Comparison of ENCODE assay signal across 8 cellular contexts in the genomic region with DNA sequence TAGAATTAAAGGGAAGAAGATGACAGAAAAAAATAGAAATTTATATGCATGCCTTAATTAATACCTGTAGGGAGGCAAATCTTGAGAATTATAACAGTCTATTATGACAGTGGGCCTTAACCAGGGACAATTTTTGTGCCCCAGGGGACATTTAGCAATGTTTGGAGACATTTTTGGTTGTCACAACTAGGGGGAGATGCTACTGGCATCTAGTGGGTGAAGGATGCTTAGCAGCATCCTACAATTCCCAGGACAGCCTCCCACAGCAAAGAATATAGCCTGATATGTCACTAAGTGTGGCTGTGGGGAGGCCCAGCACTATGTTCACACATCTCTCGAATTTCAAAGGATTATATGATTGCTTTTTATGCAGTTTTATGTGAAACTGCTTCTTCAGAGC. TPM values are rescaled to one million over a fixed set of nuclear protein-coding genes. Genes with fewer than 3 reads are reported as not detected.
DNase-seq lines count a peak whose midpoint lies in the region; ATAC-seq and TF ChIP-seq lines count a peak whose summit lies in the region.

No MANE protein-coding gene starts in this region.

- H3K36me3 ChIP-seq in KOPT-K1 (ENCODE audit: insufficient read depth, low read length) (no peaks in the 10 kb centered on the region), lower lobe of right lung (no peaks in the 10 kb centered on the region), aorta (ENCODE audit: control insufficient read depth in 1 of 2, insufficient read depth in 2 of 2, low read length in 1 of 2) (no peaks in the 10 kb centered on the region), esophagus squamous epithelium (no peaks in the 10 kb centered on the region)

- intact Hi-C loops in lower lobe of right lung (cut with DNase I) = no loop called here
- intact Hi-C loops in aorta (cut with DNase I) = no loop called here
- intact Hi-C loops in esophagus squamous epithelium (cut with DNase I) = no loop called here

- peaks cover 26% of the 10 kb centered on the region for H3K4me1 Mint-ChIP-seq in activated naive CD8-positive, alpha-beta T cell (ENCODE audit: low read depth)

- ATAC-seq in lower lobe of right lung (no peak), aorta (ENCODE audit: low FRiP score) (no peak)

- H3K27me3 ChIP-seq in lower lobe of right lung (ENCODE audit: low read depth) = no peaks in the 10 kb centered on the region
- no peaks in the 10 kb centered on the region for H3K27me3 ChIP-seq in aorta (ENCODE audit: control insufficient read depth in 1 of 2, insufficient read depth in 2 of 2, low read length in 1 of 2)
- H3K27me3 ChIP-seq in esophagus squamous epithelium = no peaks in the 10 kb centered on the region

- TF ChIP-seq POLR2A in esophagus squamous epithelium (IDR thresholded peaks at IDR 0.05) = no peak

- H3K27ac ChIP-seq in KOPT-K1 (ENCODE audit: low read depth, low read length, poor library complexity, severe bottlenecking) (peak overlapping the region; percentile 59), lower lobe of right lung (no peak overlapping the region), aorta (ENCODE audit: low read depth in 1 of 2, low read length in 2 of 2) (no peak overlapping the region), esophagus squamous epithelium (no peak overlapping the region)

- H3K9me3 ChIP-seq in KOPT-K1 (ENCODE audit: insufficient read depth, low read length, poor library complexity, severe bottlenecking) = no peaks in the 10 kb centered on the region
- no peaks in the 10 kb centered on the region for H3K9me3 ChIP-seq in lower lobe of right lung
- H3K9me3 ChIP-seq in aorta (ENCODE audit: control insufficient read depth, low read length) = no peaks in the 10 kb centered on the region
- H3K9me3 ChIP-seq in esophagus squamous epithelium = no peaks in the 10 kb centered on the region

- peak; percentile 3 for DNase-seq in NCI-H1694 treated with DMSO at 0.1 percent for 48 hours (lab: John Stamatoyannopoulos, UW)
- DNase-seq in NCI-H1694 (lab: John Stamatoyannopoulos, UW) = no peak
- no peak for DNase-seq in lower lobe of right lung
- DNase-seq in aorta = no peak
- no peak for DNase-seq in HPDE6-E6E7 (ENCODE audit: extremely low spot score)
- no peak for DNase-seq in esophagus squamous epithelium (lab: John Stamatoyannopoulos, UW)

- TF ChIP-seq CTCF in lower lobe of right lung (IDR thresholded peaks at IDR 0.05) (peak; percentile 21), esophagus squamous epithelium (IDR thresholded peaks at IDR 0.05) (peak in 2 of 6 experiments; percentile 10 to 16)

- H3K4me3 ChIP-seq in lower lobe of right lung = no peak overlapping the region
- H3K4me3 ChIP-seq in aorta (ENCODE audit: low read length in 2 of 2) = no peak overlapping the region
- H3K4me3 ChIP-seq in esophagus squamous epithelium = no peak overlapping the region

- H3K27ac Mint-ChIP-seq in activated naive CD8-positive, alpha-beta T cell = peak overlapping the region; percentile 87

- no peak overlapping the region for H3K4me3 Mint-ChIP-seq in activated naive CD8-positive, alpha-beta T cell

- WGBS in aorta, 2 donors = 8 to 11% methylated on average over 1 of the region's 1 CpG
- WGBS in esophagus squamous epithelium, 2 donors = 4 to 18% methylated on average over 1 of the region's 1 CpG

- peaks cover 5% of the 10 kb centered on the region for H3K36me3 Mint-ChIP-seq in activated naive CD8-positive, alpha-beta T cell

- H3K27me3 Mint-ChIP-seq in activated naive CD8-positive, alpha-beta T cell = no peaks in the 10 kb centered on the region

- H3K4me1 ChIP-seq in lower lobe of right lung = no peaks in the 10 kb centered on the region
- peaks cover 0 to 2% of the 10 kb centered on the region in 2 donors for H3K4me1 ChIP-seq in aorta (ENCODE audit: control insufficient read depth in 1 of 2, insufficient read depth in 2 of 2, low read length in 2 of 2)
- H3K4me1 ChIP-seq in esophagus squamous epithelium = peaks cover 0 to 6% (median 0%) of the 10 kb centered on the region in 3 donors

- H3K9me3 Mint-ChIP-seq in activated naive CD8-positive, alpha-beta T cell (ENCODE audit: low read depth) = no peaks in the 10 kb centered on the region

RNA-seq across cellular contexts. Expression of gene GPR82, which starts 10.5 kb away (rescaled TPM):
- total RNA-seq in lower lobe of right lung (0.65 TPM), aorta (under 1 TPM; 0.29 to 0.45 TPM), esophagus squamous epithelium (under 1 TPM; 0.04 to 0.76 (median 0.31) TPM)
- polyA plus RNA-seq in aorta = under 1 TPM; 0.20 to 0.88 TPM

RNA-seq across cellular contexts. Expression of gene GPR34, which starts 45.8 kb away (rescaled TPM):
- 33.6 TPM for total RNA-seq in lower lobe of right lung
- 10 to 100 TPM; 18.3 to 22.7 TPM for total RNA-seq in aorta
- polyA plus RNA-seq in aorta = 10 to 100 TPM in 1 of 2 donors, 1 to 10 TPM in 1; 4.4 to 36.2 TPM
- 10 to 100 TPM in 1 of 4 donors, 1 to 10 TPM in 1, under 1 TPM in 2; 0.48 to 17.2 (median 4.9) TPM for total RNA-seq in esophagus squamous epithelium
